26 cellular contexts compared by ENCODE assay signal in genomic region chr22:48750282-48750681, GRCh38.
A peak's percentile ranks its signal among the peaks of the same experiment; 100 is the strongest.
DNase-seq lines count a peak whose midpoint lies in the region; ATAC-seq, FAIRE-seq and TF ChIP-seq lines count a peak whose summit lies in the region.
"Had no signal": no experiment of that assay in that cellular context is flagged by ENCODE, and none has a peak within 500 bp of the region (broad histone marks: within the 10 kb centered on the region; RNA-seq: fewer than 3 reads in every experiment).

No MANE protein-coding gene starts in this region.

- TF ChIP-seq EP300 in HepG2 (IDR thresholded peaks at IDR 0.05; ENCODE audit: low read depth in 2 of 2, low read length in 2 of 2) (no peak), HepG2 (CRISPR knock-in tag; IDR thresholded peaks at IDR 0.05; ENCODE audit: borderline replicate concordance) (no peak)

- in situ Hi-C loops in HepG2 (cut with HindIII; ENCODE audit: extremely low pct_ligation_motif_present, low pct_unique_long_range_greater_than_20kb) = no loop called here

- intact Hi-C loops in activated CD4-positive, alpha-beta memory T cell treated with anti-CD3 and anti-CD28 coated beads for 36 hours (cut with micrococcal nuclease) = no loop called here
- intact Hi-C loops in HepG2 (cut with micrococcal nuclease; ENCODE audit: unreplicated experiment) = no loop called here
- intact Hi-C loops in right lobe of liver (cut with DNase I) = no loop called here
- intact Hi-C loops in testis (cut with DNase I; ENCODE audit: low total_unique reads) = no loop called here

- H3K27ac Mint-ChIP-seq in activated CD4-positive, alpha-beta memory T cell treated with anti-CD3 and anti-CD28 coated beads, Interleukin-2, amount 10 ng/mL, durations not matched to agents 7 days and 5 days = no peak overlapping the region
- no peak overlapping the region for H3K27ac Mint-ChIP-seq in activated CD4-positive, alpha-beta memory T cell treated with anti-CD3 and anti-CD28 coated beads for 36 hours
- H3K27ac Mint-ChIP-seq: IgD-negative memory B cell had no signal

- H3K9me3 Mint-ChIP-seq in activated CD4-positive, alpha-beta memory T cell treated with anti-CD3 and anti-CD28 coated beads, Interleukin-2, amount 10 ng/mL, durations not matched to agents 7 days and 5 days = peaks cover 4% of the 10 kb centered on the region
- H3K9me3 Mint-ChIP-seq in activated CD4-positive, alpha-beta memory T cell treated with anti-CD3 and anti-CD28 coated beads for 36 hours = no peaks in the 10 kb centered on the region

- H3K27me3 ChIP-seq in HepG2 (ENCODE audit: control insufficient read depth in 1 of 2, insufficient read depth in 2 of 2, low read length in 2 of 2) (no peaks in the 10 kb centered on the region), right lobe of liver (no peaks in the 10 kb centered on the region), testis (no peaks in the 10 kb centered on the region)

- no peak overlapping the region for H2AFZ ChIP-seq in HepG2 (ENCODE audit: low read length)

- no peak for TF ChIP-seq RAD21 in HepG2 (CRISPR knock-in tag; IDR thresholded peaks at IDR 0.05)

- peak; percentile 8 for DNase-seq in activated CD4-positive, alpha-beta memory T cell treated with anti-CD3 and anti-CD28 coated beads, Interleukin-2, amount 10 ng/mL, durations not matched to agents 7 days and 5 days
- DNase-seq in activated CD4-positive, alpha-beta memory T cell treated with anti-CD3 and anti-CD28 coated beads for 36 hours = no peak
- no peak for DNase-seq in HepG2 (ENCODE audit: low spot score)
- DNase-seq in right lobe of liver = no peak
- peak; percentile 22 for DNase-seq in islet precursor cell
- DNase-seq in testis = peak; percentile 1
- DNase-seq in iPS-NIHi7 (ENCODE audit: extremely low spot score) = no peak
- DNase-seq in anterior cingulate cortex (lab: John Stamatoyannopoulos, UW) = no peak
- DNase-seq: Calu3, DMS153, DND-41, HCEC 1CT, NCI-H1048, NCI-H1417, NCI-H1694, NCI-H2029 treated with DMSO at 0.1 percent for 48 hours, NCI-H446 treated with DMSO at 0.1 percent for 48 hours, NCI-H526 treated with DMSO at 0.1 percent for 48 hours, SHP77 treated with DMSO at 0.1 percent for 48 hours had no signal

- no peaks in the 10 kb centered on the region for H3K9me3 ChIP-seq in HepG2 (ENCODE audit: low read length)
- H3K9me3 ChIP-seq in right lobe of liver = no peaks in the 10 kb centered on the region
- no peaks in the 10 kb centered on the region for H3K9me3 ChIP-seq in testis

- H3K36me3 ChIP-seq in HepG2 (replicated peaks in 1 of 2; ENCODE audit: control insufficient read depth in 1 of 2, insufficient read depth in 2 of 2, low read length in 2 of 2) (peaks cover 5 to 10% of the 10 kb centered on the region in 2 experiments; a peak in 3 of 5 replicates), right lobe of liver (no peaks in the 10 kb centered on the region), testis (ENCODE audit: low read depth, missing control alignments) (no peaks in the 10 kb centered on the region)

- CTCF ChIA-PET in activated CD4-positive, alpha-beta memory T cell treated with anti-CD3 and anti-CD28 coated beads, Interleukin-2, amount 10 ng/mL, durations not matched to agents 7 days and 5 days (lab: Charles Lee) = no interaction called here
- CTCF ChIA-PET in activated CD4-positive, alpha-beta memory T cell treated with anti-CD3 and anti-CD28 coated beads for 36 hours (lab: Charles Lee) = no interaction called here
- CTCF ChIA-PET in HepG2 (lab: Yijun Ruan, JAX; ENCODE audit: low intra/inter-chr PET ratio, low total read pairs) = no interaction called here

- no peak overlapping the region for H3K9ac ChIP-seq in HepG2 (ENCODE audit: insufficient read depth, low read depth, low read length)
- H3K9ac ChIP-seq: KMS-11 had no signal

- H3K36me3 Mint-ChIP-seq in activated CD4-positive, alpha-beta memory T cell treated with anti-CD3 and anti-CD28 coated beads, Interleukin-2, amount 10 ng/mL, durations not matched to agents 7 days and 5 days (ENCODE audit: low read depth) = no peaks in the 10 kb centered on the region
- no peaks in the 10 kb centered on the region for H3K36me3 Mint-ChIP-seq in activated CD4-positive, alpha-beta memory T cell treated with anti-CD3 and anti-CD28 coated beads for 36 hours
- H3K36me3 Mint-ChIP-seq: IgD-negative memory B cell had no signal

- WGBS in HepG2 (ENCODE audit: low lambda C conversion rate) = 98% methylated on average over 27 of the region's 27 CpGs
- WGBS in right lobe of liver (ENCODE audit: insufficient coverage, low coverage, low lambda C conversion rate, missing lambda C conversion rate) = 94% methylated on average over 13 of the region's 27 CpGs
- 87 to 97% methylated on average over 27 of the region's 27 CpGs for WGBS in testis, 2 donors

- H3K79me2 ChIP-seq in HepG2 (ENCODE audit: insufficient read depth, low read length) = no peaks in the 10 kb centered on the region

- H3K4me3 Mint-ChIP-seq in activated CD4-positive, alpha-beta memory T cell treated with anti-CD3 and anti-CD28 coated beads, Interleukin-2, amount 10 ng/mL, durations not matched to agents 7 days and 5 days = no peak overlapping the region
- H3K4me3 Mint-ChIP-seq in activated CD4-positive, alpha-beta memory T cell treated with anti-CD3 and anti-CD28 coated beads for 36 hours = no peak overlapping the region
- H3K4me3 Mint-ChIP-seq: IgD-negative memory B cell had no signal

- H3K27ac ChIP-seq in HepG2 (ENCODE audit: extremely low read length, insufficient read depth, low read length) (no peak overlapping the region), right lobe of liver (no peak overlapping the region), testis (no peak overlapping the region)
- H3K27ac ChIP-seq: 22Rv1, KMS-11, RWPE1 had no signal

- no peaks in the 10 kb centered on the region for H3K4me1 Mint-ChIP-seq in activated CD4-positive, alpha-beta memory T cell treated with anti-CD3 and anti-CD28 coated beads, Interleukin-2, amount 10 ng/mL, durations not matched to agents 7 days and 5 days
- no peaks in the 10 kb centered on the region for H3K4me1 Mint-ChIP-seq in activated CD4-positive, alpha-beta memory T cell treated with anti-CD3 and anti-CD28 coated beads for 36 hours (ENCODE audit: low read depth)
- H3K4me1 Mint-ChIP-seq: IgD-negative memory B cell had no signal

- H3K4me1 ChIP-seq in HepG2 (ENCODE audit: insufficient read depth, low read length) (no peaks in the 10 kb centered on the region), right lobe of liver (no peaks in the 10 kb centered on the region), testis (no peaks in the 10 kb centered on the region)

- ATAC-seq in HepG2 = no peak
- ATAC-seq in right lobe of liver = no peak
- ATAC-seq: Panc1 had no signal

- no peaks in the 10 kb centered on the region for H3K27me3 Mint-ChIP-seq in activated CD4-positive, alpha-beta memory T cell treated with anti-CD3 and anti-CD28 coated beads, Interleukin-2, amount 10 ng/mL, durations not matched to agents 7 days and 5 days
- peaks cover 5% of the 10 kb centered on the region for H3K27me3 Mint-ChIP-seq in activated CD4-positive, alpha-beta memory T cell treated with anti-CD3 and anti-CD28 coated beads for 36 hours
- H3K27me3 Mint-ChIP-seq: IgD-negative memory B cell had no signal

- H4K20me1 ChIP-seq in HepG2 (ENCODE audit: insufficient read depth, low read length) = peaks cover 38% of the 10 kb centered on the region; the same call in 1 of the 2 replicates

- TF ChIP-seq POLR2A in HepG2 (IDR thresholded peaks at IDR 0.05; ENCODE audit: insufficient read depth in 1 of 2, low read depth in 2 of 2, low read length in 2 of 2) = no peak
- TF ChIP-seq POLR2A in right lobe of liver (IDR thresholded peaks at IDR 0.05) = no peak
- TF ChIP-seq POLR2A in testis (IDR thresholded peaks at IDR 0.05) = no peak

- H3K4me3 ChIP-seq in HepG2 (replicated peaks in 1 of 3; ENCODE audit: insufficient read depth in 1 of 3, low read depth in 2 of 3, low read length in 3 of 3) = no peak overlapping the region
- no peak overlapping the region for H3K4me3 ChIP-seq in right lobe of liver
- no peak overlapping the region for H3K4me3 ChIP-seq in testis

- POLR2A ChIA-PET in activated CD4-positive, alpha-beta memory T cell treated with anti-CD3 and anti-CD28 coated beads, Interleukin-2, amount 10 ng/mL, durations not matched to agents 7 days and 5 days (lab: Charles Lee) = no interaction called here
- POLR2A ChIA-PET in activated CD4-positive, alpha-beta memory T cell treated with anti-CD3 and anti-CD28 coated beads for 36 hours (lab: Charles Lee) = no interaction called here
- POLR2A ChIA-PET in HepG2 (lab: Yijun Ruan, JAX) = no interaction called here

- no peak overlapping the region for H3K4me2 ChIP-seq in HepG2 (ENCODE audit: low read depth, low read length)
- H3K4me2 ChIP-seq: KMS-11 had no signal

- BruUV-seq in HepG2 (replicated peaks; lab: Mats Ljungman, UMichigan) = TSS peak; percentile 63

- FAIRE-seq in HepG2 (lab: Jason Lieb, UNC) = no peak
- FAIRE-seq: GM19239, H1 had no signal

- TF ChIP-seq CTCF in HepG2 (CRISPR knock-in tag; IDR thresholded peaks at IDR 0.05) (no peak), right lobe of liver (IDR thresholded peaks at IDR 0.05) (no peak), testis (IDR thresholded peaks at IDR 0.05) (no peak)

TF ChIP-seq in HepG2, 621 proteins besides CTCF, POLR2A, EP300 and RAD21 (continues in another document):
- TF ChIP-seq ZNF616 (CRISPR knock-in tag; IDR thresholded peaks at IDR 0.05; ENCODE audit: low read depth) (no peak), SRY (CRISPR knock-in tag; IDR thresholded peaks at IDR 0.05) (no peak), DNMT3B (CRISPR knock-in tag; conservative IDR thresholded peaks at IDR 0.05) (no peak), ZNF274 (CRISPR knock-in tag; IDR thresholded peaks at IDR 0.05) (no peak)

Comparison
In these comparisons a context has a peak if more than half of its experiments do, and no peak if none do; other contexts are left out.
1. DNase-seq: peak in activated CD4-positive, alpha-beta memory T cell treated with anti-CD3 and anti-CD28 coated beads, Interleukin-2, amount 10 ng/mL, durations not matched to agents 7 days and 5 days (single experiment), islet precursor cell (single experiment) and testis (single experiment); none in activated CD4-positive, alpha-beta memory T cell treated with anti-CD3 and anti-CD28 coated beads for 36 hours (single experiment), HepG2 (single experiment), right lobe of liver (0 of 3), iPS-NIHi7 (single experiment) and anterior cingulate cortex (0 of 58).